1 cellular context compared by ENCODE assay signal in genomic region chr12:90010089-90010488, GRCh38.
TF ChIP-seq lines count a peak whose summit lies in the region.

No MANE protein-coding gene starts in this region.

TF ChIP-seq in IMR-90, 13 proteins besides CTCF, POLR2A, EP300 and RAD21:
- TF ChIP-seq SMC3 (IDR thresholded peaks at IDR 0.05; ENCODE audit: low read depth, low read length) = peak; percentile 26; the same call in 1 of the 2 replicates
- no peak for TF ChIP-seq RFX5 (IDR thresholded peaks at IDR 0.05; ENCODE audit: low read depth, low read length)
- no peak for TF ChIP-seq BHLHE40 (IDR thresholded peaks at IDR 0.05; ENCODE audit: low read depth, low read length)
- no peak for TF ChIP-seq MAFK (IDR thresholded peaks at IDR 0.05; ENCODE audit: low read depth, low read length)
- TF ChIP-seq MAZ (IDR thresholded peaks at IDR 0.05; ENCODE audit: borderline replicate concordance, low read depth, low read length) = no peak
- TF ChIP-seq MXI1 (IDR thresholded peaks at IDR 0.05; ENCODE audit: borderline replicate concordance, low read depth, low read length) = no peak
- TF ChIP-seq CEBPB (IDR thresholded peaks at IDR 0.05; ENCODE audit: low read depth, low read length) = no peak
- no peak for TF ChIP-seq CHD1 (IDR thresholded peaks at IDR 0.05; ENCODE audit: low read depth, low read length)
- no peak for TF ChIP-seq RCOR1 (IDR thresholded peaks at IDR 0.05; ENCODE audit: insufficient replicate concordance, low read length)
